In genomic region chr14:101849125-101849524, GRCh38 we compare ENCODE assay signal across 8 cellular contexts.
DNase-seq lines count a peak whose midpoint lies in the region; ATAC-seq lines count a peak whose summit lies in the region.
"Had no signal": no experiment of that assay in that cellular context is flagged by ENCODE, and none has a peak within 500 bp of the region (broad histone marks: within the 10 kb centered on the region; RNA-seq: fewer than 3 reads in every experiment).

No MANE protein-coding gene starts in this region.

- H3K27me3 Mint-ChIP-seq in IgD-negative memory B cell: no peaks in the 10 kb centered on the region
- no peaks in the 10 kb centered on the region for H3K27me3 Mint-ChIP-seq in naive thymus-derived CD8-positive, alpha-beta T cell

- peaks cover 9% of the 10 kb centered on the region for H3K36me3 Mint-ChIP-seq in IgD-negative memory B cell
- H3K36me3 Mint-ChIP-seq in naive thymus-derived CD8-positive, alpha-beta T cell: peaks cover 0 to 50% (median 0%) of the 10 kb centered on the region in 3 donors

- H3K4me3 Mint-ChIP-seq in IgD-negative memory B cell: peak overlapping the region in 2 of 4 donors; percentile 72 to 84
- H3K4me3 Mint-ChIP-seq in naive thymus-derived CD8-positive, alpha-beta T cell: peak overlapping the region in 8 of 10 donors; percentile 0 to 84 (median 51)

- DNase-seq in naive thymus-derived CD8-positive, alpha-beta T cell: no peak
- DNase-seq in NCI-H2029 (lab: John Stamatoyannopoulos, UW) (no peak), amniotic stem cell (lab: John Stamatoyannopoulos, UW) (no peak), NCI-H748 treated with DMSO at 0.1 percent for 48 hours (lab: John Stamatoyannopoulos, UW) (no peak)
- DNase-seq: SIG-M5 had no signal

- no peaks in the 10 kb centered on the region for H3K9me3 Mint-ChIP-seq in IgD-negative memory B cell
- no peaks in the 10 kb centered on the region for H3K9me3 Mint-ChIP-seq in naive thymus-derived CD8-positive, alpha-beta T cell

- peaks cover 60 to 75% (median 67%) of the 10 kb centered on the region in 3 donors for H3K4me1 Mint-ChIP-seq in IgD-negative memory B cell
- peaks cover 45 to 95% (median 93%) of the 10 kb centered on the region in 4 donors for H3K4me1 Mint-ChIP-seq in naive thymus-derived CD8-positive, alpha-beta T cell

- POLR2A ChIA-PET in naive thymus-derived CD8-positive, alpha-beta T cell (lab: Charles Lee): interaction anchor here (0.7 to 1.5 kb wide), 4 partner anchors 26 to 143 kb away, joined by 3 to 5 read pairs (median 4); no protein-coding TSS in a partner anchor

- ATAC-seq in GM18907 (IDR thresholded peaks at IDR 0.05; ENCODE audit: unreplicated experiment) (peak; percentile 75), GM21825 (IDR thresholded peaks at IDR 0.05; ENCODE audit: unreplicated experiment) (peak; percentile 65)
- ATAC-seq in naive thymus-derived CD8-positive, alpha-beta T cell: no peak

- H3K27ac Mint-ChIP-seq in IgD-negative memory B cell: peak overlapping the region in 2 of 3 donors; percentile 32 to 61
- H3K27ac Mint-ChIP-seq in naive thymus-derived CD8-positive, alpha-beta T cell: peak overlapping the region in 7 of 10 donors; percentile 9 to 89 (median 76)

Comparison
In these comparisons a context has a peak if more than half of its experiments do, and no peak if none do; other contexts are left out.
1. ATAC-seq: peak in GM18907 (single experiment) and GM21825 (single experiment); none in naive thymus-derived CD8-positive, alpha-beta T cell (0 of 2).